8 cellular contexts compared by ENCODE assay signal in the genomic region with DNA sequence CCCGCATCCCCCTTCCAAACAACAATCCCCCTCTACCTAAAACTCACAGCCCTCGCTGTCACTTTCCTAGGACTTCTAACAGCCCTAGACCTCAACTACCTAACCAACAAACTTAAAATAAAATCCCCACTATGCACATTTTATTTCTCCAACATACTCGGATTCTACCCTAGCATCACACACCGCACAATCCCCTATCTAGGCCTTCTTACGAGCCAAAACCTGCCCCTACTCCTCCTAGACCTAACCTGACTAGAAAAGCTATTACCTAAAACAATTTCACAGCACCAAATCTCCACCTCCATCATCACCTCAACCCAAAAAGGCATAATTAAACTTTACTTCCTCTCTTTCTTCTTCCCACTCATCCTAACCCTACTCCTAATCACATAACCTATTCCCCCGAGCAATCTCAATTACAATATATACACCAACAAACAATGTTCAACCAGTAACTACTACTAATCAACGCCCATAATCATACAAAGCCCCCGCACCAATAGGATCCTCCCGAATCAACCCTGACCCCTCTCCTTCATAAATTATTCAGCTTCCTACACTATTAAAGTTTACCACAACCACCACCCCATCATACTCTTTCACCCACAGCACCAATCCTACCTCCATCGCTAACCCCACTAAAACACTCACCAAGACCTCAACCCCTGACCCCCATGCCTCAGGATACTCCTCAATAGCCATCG.
"Had no signal": no experiment of that assay in that cellular context is flagged by ENCODE, and none has a peak within 500 bp of the region (broad histone marks: within the 10 kb centered on the region; RNA-seq: fewer than 3 reads in every experiment).

No MANE protein-coding gene starts in this region.

- H3K4me2 ChIP-seq: GM23338, KMS-11 had no signal

- H3K4me3 ChIP-seq: GM23338, HAP-1 had no signal

- ATAC-seq: GM23338, HCT116 had no signal

- H3K9ac ChIP-seq: KMS-11 had no signal

- H3K27ac ChIP-seq: KMS-11 had no signal

- H3K36me3 ChIP-seq: HAP-1 had no signal

- DNase-seq: H7, HFFc6, IMR-90, KBM-7 had no signal

- H3K4me1 ChIP-seq: HAP-1 had no signal

- H3K9me3 ChIP-seq: HAP-1 had no signal

- H2AFZ ChIP-seq: GM23338 had no signal
